In the genomic region with DNA sequence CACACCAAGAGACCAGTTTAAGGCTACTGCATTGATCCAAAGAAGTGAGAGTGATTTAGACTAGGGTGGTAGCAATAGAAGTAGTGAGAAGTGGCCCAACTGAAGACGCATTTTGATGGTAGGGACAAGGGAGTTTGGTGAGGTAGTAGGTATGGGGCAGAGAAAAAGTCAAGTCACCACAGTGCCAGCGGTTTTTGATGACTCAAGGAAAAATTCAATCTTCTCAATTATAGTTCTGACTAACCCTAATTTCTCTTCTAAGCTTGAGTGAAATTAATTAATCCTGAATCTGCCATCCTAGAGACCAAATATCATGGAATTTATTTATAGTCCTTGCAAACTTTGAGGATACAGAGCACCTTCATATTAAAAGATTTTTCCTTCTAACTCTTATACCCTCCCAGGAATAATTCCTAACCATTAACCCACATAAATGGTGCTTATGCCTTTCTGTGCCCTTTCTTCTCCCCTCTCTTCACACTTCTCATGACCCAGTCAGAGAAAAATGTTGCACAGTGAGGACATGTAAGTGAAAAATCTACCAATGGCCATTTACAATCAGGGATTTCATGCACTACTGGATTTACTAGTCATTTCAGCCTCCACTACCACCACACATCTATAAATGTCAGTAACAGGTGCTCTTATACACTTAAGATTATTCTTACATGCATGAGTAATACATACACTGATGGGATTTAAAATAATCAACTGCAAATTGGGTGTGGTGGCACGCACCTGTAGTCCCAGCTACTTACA, we compare ENCODE assay signal across 14 cellular contexts.
"Had no signal": no experiment of that assay in that cellular context is flagged by ENCODE, and none has a peak within 500 bp of the region (broad histone marks: within the 10 kb centered on the region; RNA-seq: fewer than 3 reads in every experiment).

No MANE protein-coding gene starts in this region.

- DNase-seq: activated CD4-positive, alpha-beta memory T cell treated with anti-CD3 and anti-CD28 coated beads for 36 hours; activated CD4-positive, alpha-beta T cell treated with anti-CD3 and anti-CD28 coated beads for 1 hour; activated gamma-delta T cell; activated naive CD8-positive, alpha-beta T cell treated with anti-CD3 and anti-CD28 coated beads for 36 hours; activated T-cell treated with anti-CD3 and anti-CD28 coated beads, Interleukin-2, amount 50 U/mL, for 48 hours; brain microvascular endothelial cell; dermis blood vessel endothelial cell; erythroblast; hypothalamus; lower lobe of right lung; small intestine had no signal

- H3K36me3 ChIP-seq: brain microvascular endothelial cell, lower lobe of right lung had no signal

- H3K4me3 Mint-ChIP-seq: activated CD4-positive, alpha-beta memory T cell treated with anti-CD3 and anti-CD28 coated beads for 36 hours; activated naive CD8-positive, alpha-beta T cell treated with anti-CD3 and anti-CD28 coated beads for 36 hours; mesothelial cell of epicardium; stimulated activated effector memory CD8-positive, alpha-beta T cell treated with anti-CD3 and anti-CD28 coated beads, Interleukin-12 subunit alpha, Interleukin-12 subunit beta, amount 100 ng/mL, for 72 hours had no signal

- ATAC-seq: lower lobe of right lung; stimulated activated effector memory CD8-positive, alpha-beta T cell treated with anti-CD3 and anti-CD28 coated beads, Interleukin-12 subunit alpha, Interleukin-12 subunit beta, amount 100 ng/mL, for 72 hours had no signal

- H3K9me3 Mint-ChIP-seq: stimulated activated effector memory CD8-positive, alpha-beta T cell treated with anti-CD3 and anti-CD28 coated beads, Interleukin-12 subunit alpha, Interleukin-12 subunit beta, amount 100 ng/mL, for 72 hours had no signal

- H3K9me3 ChIP-seq: lower lobe of right lung had no signal

- H3K36me3 Mint-ChIP-seq: activated CD4-positive, alpha-beta memory T cell treated with anti-CD3 and anti-CD28 coated beads for 36 hours; stimulated activated effector memory CD8-positive, alpha-beta T cell treated with anti-CD3 and anti-CD28 coated beads, Interleukin-12 subunit alpha, Interleukin-12 subunit beta, amount 100 ng/mL, for 72 hours had no signal

- H3K27me3 ChIP-seq: brain microvascular endothelial cell, tibial nerve had no signal

- H3K27me3 Mint-ChIP-seq: activated CD4-positive, alpha-beta memory T cell treated with anti-CD3 and anti-CD28 coated beads for 36 hours; activated naive CD8-positive, alpha-beta T cell treated with anti-CD3 and anti-CD28 coated beads for 36 hours had no signal

- H3K27ac ChIP-seq: brain microvascular endothelial cell, lower lobe of right lung, tibial nerve had no signal

- H3K27ac Mint-ChIP-seq: activated CD4-positive, alpha-beta memory T cell treated with anti-CD3 and anti-CD28 coated beads for 36 hours; activated naive CD8-positive, alpha-beta T cell treated with anti-CD3 and anti-CD28 coated beads for 36 hours; stimulated activated effector memory CD8-positive, alpha-beta T cell treated with anti-CD3 and anti-CD28 coated beads, Interleukin-12 subunit alpha, Interleukin-12 subunit beta, amount 100 ng/mL, for 72 hours had no signal

- H3K4me3 ChIP-seq: lower lobe of right lung, tibial nerve had no signal

- H3K4me1 ChIP-seq: lower lobe of right lung, tibial nerve had no signal

- H3K4me1 Mint-ChIP-seq: stimulated activated effector memory CD8-positive, alpha-beta T cell treated with anti-CD3 and anti-CD28 coated beads, Interleukin-12 subunit alpha, Interleukin-12 subunit beta, amount 100 ng/mL, for 72 hours had no signal
